In genomic region chr11:45665933-45666647, GRCh38 we compare ENCODE assay signal across 1 cellular context.
TF ChIP-seq lines count a peak whose summit lies in the region.

No MANE protein-coding gene starts in this region.

TF ChIP-seq in A549, 52 proteins besides CTCF, POLR2A, EP300 and RAD21 (continued from another document):
- TF ChIP-seq, protein P1, sequence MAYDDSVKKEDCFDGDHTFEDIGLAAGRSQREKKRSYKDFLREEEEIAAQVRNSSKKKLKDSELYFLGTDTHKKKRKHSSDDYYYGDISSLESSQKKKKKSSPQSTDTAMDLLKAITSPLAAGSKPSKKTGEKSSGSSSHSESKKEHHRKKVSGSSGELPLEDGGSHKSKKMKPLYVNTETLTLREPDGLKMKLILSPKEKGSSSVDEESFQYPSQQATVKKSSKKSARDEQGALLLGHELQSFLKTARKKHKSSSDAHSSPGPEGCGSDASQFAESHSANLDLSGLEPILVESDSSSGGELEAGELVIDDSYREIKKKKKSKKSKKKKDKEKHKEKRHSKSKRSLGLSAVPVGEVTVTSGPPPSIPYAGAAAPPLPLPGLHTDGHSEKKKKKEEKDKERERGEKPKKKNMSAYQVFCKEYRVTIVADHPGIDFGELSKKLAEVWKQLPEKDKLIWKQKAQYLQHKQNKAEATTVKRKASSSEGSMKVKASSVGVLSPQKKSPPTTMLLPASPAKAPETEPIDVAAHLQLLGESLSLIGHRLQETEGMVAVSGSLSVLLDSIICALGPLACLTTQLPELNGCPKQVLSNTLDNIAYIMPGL (CRISPR knock-in tag; IDR thresholded peaks at IDR 0.05; ENCODE audit: borderline replicate concordance): no peak
- TF ChIP-seq HOXB5 (CRISPR knock-in tag; IDR thresholded peaks at IDR 0.05): no peak
- TF ChIP-seq ZNF302 (CRISPR knock-in tag; IDR thresholded peaks at IDR 0.05): no peak
- TF ChIP-seq NFE2L2 (conservative IDR thresholded peaks at IDR 0.05; ENCODE audit: low read length): no peak
- no peak for TF ChIP-seq ATOH8 (CRISPR knock-in tag; IDR thresholded peaks at IDR 0.05; ENCODE audit: low read depth)
- no peak for TF ChIP-seq CBX2 (IDR thresholded peaks at IDR 0.05; ENCODE audit: borderline replicate concordance, low read depth)
- TF ChIP-seq RFX5 (IDR thresholded peaks at IDR 0.05): no peak
- TF ChIP-seq RARB (CRISPR knock-in tag; IDR thresholded peaks at IDR 0.05): no peak
